ENCODE assay signal across 15 cellular contexts in the genomic region with DNA sequence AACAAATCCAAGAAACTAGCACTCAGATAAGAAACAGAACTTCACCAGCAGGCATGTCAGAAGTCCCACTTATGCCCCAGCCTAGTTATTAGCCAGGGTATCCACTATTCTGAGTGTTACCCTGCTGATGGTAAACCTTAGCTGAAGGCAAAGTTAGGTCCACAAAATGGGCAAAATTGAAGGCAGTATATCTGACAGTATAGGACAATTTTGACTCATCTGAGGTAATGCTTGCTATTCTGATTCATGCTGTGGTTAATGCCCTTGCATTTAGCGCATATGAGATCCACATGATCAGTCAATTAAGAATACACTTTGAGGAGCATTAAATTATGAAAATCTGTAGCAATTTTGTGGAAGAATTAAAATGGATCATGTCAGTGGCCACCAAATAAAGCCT. TPM values are rescaled to one million over a fixed set of nuclear protein-coding genes. Genes with fewer than 3 reads are reported as not detected.
DNase-seq lines count a peak whose midpoint lies in the region; ATAC-seq, FAIRE-seq and TF ChIP-seq lines count a peak whose summit lies in the region.
"Had no signal": no experiment of that assay in that cellular context is flagged by ENCODE, and none has a peak within 500 bp of the region (broad histone marks: within the 10 kb centered on the region; RNA-seq: fewer than 3 reads in every experiment).

No MANE protein-coding gene starts in this region.

- H3K4me1 Mint-ChIP-seq in activated naive CD8-positive, alpha-beta T cell treated with anti-CD3 and anti-CD28 coated beads, Interleukin-2, amount 10 ng/mL, durations not matched to agents 7 days and 5 days = peaks cover 24% of the 10 kb centered on the region
- peaks cover 5% of the 10 kb centered on the region for H3K4me1 Mint-ChIP-seq in activated naive CD8-positive, alpha-beta T cell treated with anti-CD3 and anti-CD28 coated beads for 36 hours
- H3K4me1 Mint-ChIP-seq in activated naive CD8-positive, alpha-beta T cell treated with anti-CD3 and anti-CD28 coated beads, Interleukin-2, amount 50 U/mL, for 24 hours = peaks cover 3% of the 10 kb centered on the region
- H3K4me1 Mint-ChIP-seq in activated T-cell treated with anti-CD3 and anti-CD28 coated beads, Interleukin-2, amount 50 U/mL, for 24 hours (ENCODE audit: low read depth) = peaks cover 6% of the 10 kb centered on the region

- POLR2A ChIA-PET in activated naive CD8-positive, alpha-beta T cell treated with anti-CD3 and anti-CD28 coated beads, Interleukin-2, amount 10 ng/mL, durations not matched to agents 7 days and 5 days (lab: Charles Lee) = interaction anchor here (1.9 to 2.3 kb wide), 2 partner anchors 38 to 45 kb away, joined by 4 to 13 read pairs; a partner anchor contains a TSS

- H3K4me3 ChIP-seq in right lobe of liver = no peak overlapping the region

- H3K27me3 ChIP-seq in right lobe of liver = no peaks in the 10 kb centered on the region

- WGBS in right lobe of liver (ENCODE audit: insufficient coverage, low coverage, low lambda C conversion rate, missing lambda C conversion rate) = 100% methylated on average over 1 of the region's 1 CpG

- peaks cover 57% of the 10 kb centered on the region for H3K36me3 Mint-ChIP-seq in activated naive CD8-positive, alpha-beta T cell treated with anti-CD3 and anti-CD28 coated beads, Interleukin-2, amount 10 ng/mL, durations not matched to agents 7 days and 5 days
- peaks cover 4% of the 10 kb centered on the region for H3K36me3 Mint-ChIP-seq in activated naive CD8-positive, alpha-beta T cell treated with anti-CD3 and anti-CD28 coated beads for 36 hours
- peaks cover 27% of the 10 kb centered on the region for H3K36me3 Mint-ChIP-seq in activated naive CD8-positive, alpha-beta T cell treated with anti-CD3 and anti-CD28 coated beads, Interleukin-2, amount 50 U/mL, for 24 hours (ENCODE audit: low read depth)
- peaks cover 37% of the 10 kb centered on the region for H3K36me3 Mint-ChIP-seq in activated T-cell treated with anti-CD3 and anti-CD28 coated beads, Interleukin-2, amount 50 U/mL, for 24 hours (ENCODE audit: low read depth)

- peak; percentile 41 for ATAC-seq in activated naive CD8-positive, alpha-beta T cell treated with anti-CD3 and anti-CD28 coated beads, Interleukin-2, amount 10 ng/mL, durations not matched to agents 7 days and 5 days (ENCODE audit: low read depth)
- ATAC-seq in activated naive CD8-positive, alpha-beta T cell treated with anti-CD3 and anti-CD28 coated beads, Interleukin-2, amount 50 U/mL, for 24 hours = peak; percentile 88
- no peak for ATAC-seq in right lobe of liver

- intact Hi-C loops in right lobe of liver (cut with DNase I) = no loop called here

- no peaks in the 10 kb centered on the region for H3K4me1 ChIP-seq in right lobe of liver

- DNase-seq in activated naive CD8-positive, alpha-beta T cell treated with anti-CD3 and anti-CD28 coated beads, Interleukin-2, amount 10 ng/mL, durations not matched to agents 7 days and 5 days = no peak
- DNase-seq in activated naive CD8-positive, alpha-beta T cell treated with anti-CD3 and anti-CD28 coated beads for 36 hours = no peak
- DNase-seq in H54 (ENCODE audit: insufficient read length, low spot score) = no peak
- DNase-seq in activated naive CD8-positive, alpha-beta T cell treated with anti-CD3 and anti-CD28 coated beads, Interleukin-2, amount 50 U/mL, for 24 hours = no peak
- DNase-seq in NCI-H2171 (lab: John Stamatoyannopoulos, UW) = no peak
- no peak for DNase-seq in activated T-cell treated with anti-CD3 and anti-CD28 coated beads, Interleukin-2, amount 50 U/mL, for 24 hours
- no peak for DNase-seq in right lobe of liver
- DNase-seq: EL, MM.1S, NCI-H1105 treated with DMSO at 0.1 percent for 48 hours, NCI-H187 treated with DMSO at 0.1 percent for 48 hours, NCI-H2171 treated with DMSO at 0.1 percent for 48 hours, NCI-H774 had no signal

- TF ChIP-seq CTCF in right lobe of liver (IDR thresholded peaks at IDR 0.05) = no peak

- peak; percentile 23 for FAIRE-seq in H54 (lab: Jason Lieb, UNC)
- FAIRE-seq: H1 had no signal

- TF ChIP-seq POLR2A in H54 (IDR thresholded peaks at IDR 0.05; ENCODE audit: low read depth, low read length) (no peak), right lobe of liver (IDR thresholded peaks at IDR 0.05) (no peak)

- H3K27ac Mint-ChIP-seq in activated naive CD8-positive, alpha-beta T cell treated with anti-CD3 and anti-CD28 coated beads, Interleukin-2, amount 10 ng/mL, durations not matched to agents 7 days and 5 days = no peak overlapping the region
- no peak overlapping the region for H3K27ac Mint-ChIP-seq in activated naive CD8-positive, alpha-beta T cell treated with anti-CD3 and anti-CD28 coated beads for 36 hours
- no peak overlapping the region for H3K27ac Mint-ChIP-seq in activated naive CD8-positive, alpha-beta T cell treated with anti-CD3 and anti-CD28 coated beads, Interleukin-2, amount 50 U/mL, for 24 hours
- no peak overlapping the region for H3K27ac Mint-ChIP-seq in activated T-cell treated with anti-CD3 and anti-CD28 coated beads, Interleukin-2, amount 50 U/mL, for 24 hours

- H3K27me3 Mint-ChIP-seq in activated naive CD8-positive, alpha-beta T cell treated with anti-CD3 and anti-CD28 coated beads, Interleukin-2, amount 10 ng/mL, durations not matched to agents 7 days and 5 days = no peaks in the 10 kb centered on the region
- H3K27me3 Mint-ChIP-seq in activated naive CD8-positive, alpha-beta T cell treated with anti-CD3 and anti-CD28 coated beads for 36 hours = no peaks in the 10 kb centered on the region
- no peaks in the 10 kb centered on the region for H3K27me3 Mint-ChIP-seq in activated naive CD8-positive, alpha-beta T cell treated with anti-CD3 and anti-CD28 coated beads, Interleukin-2, amount 50 U/mL, for 24 hours
- no peaks in the 10 kb centered on the region for H3K27me3 Mint-ChIP-seq in activated T-cell treated with anti-CD3 and anti-CD28 coated beads, Interleukin-2, amount 50 U/mL, for 24 hours

- no peak overlapping the region for H3K4me3 Mint-ChIP-seq in activated naive CD8-positive, alpha-beta T cell treated with anti-CD3 and anti-CD28 coated beads, Interleukin-2, amount 10 ng/mL, durations not matched to agents 7 days and 5 days
- H3K4me3 Mint-ChIP-seq in activated naive CD8-positive, alpha-beta T cell treated with anti-CD3 and anti-CD28 coated beads for 36 hours = no peak overlapping the region
- H3K4me3 Mint-ChIP-seq in activated naive CD8-positive, alpha-beta T cell treated with anti-CD3 and anti-CD28 coated beads, Interleukin-2, amount 50 U/mL, for 24 hours = no peak overlapping the region
- no peak overlapping the region for H3K4me3 Mint-ChIP-seq in activated T-cell treated with anti-CD3 and anti-CD28 coated beads, Interleukin-2, amount 50 U/mL, for 24 hours

- H3K9me3 ChIP-seq in right lobe of liver = no peaks in the 10 kb centered on the region

- no peaks in the 10 kb centered on the region for H3K9me3 Mint-ChIP-seq in activated naive CD8-positive, alpha-beta T cell treated with anti-CD3 and anti-CD28 coated beads, Interleukin-2, amount 10 ng/mL, durations not matched to agents 7 days and 5 days
- no peaks in the 10 kb centered on the region for H3K9me3 Mint-ChIP-seq in activated naive CD8-positive, alpha-beta T cell treated with anti-CD3 and anti-CD28 coated beads for 36 hours
- H3K9me3 Mint-ChIP-seq in activated naive CD8-positive, alpha-beta T cell treated with anti-CD3 and anti-CD28 coated beads, Interleukin-2, amount 50 U/mL, for 24 hours = no peaks in the 10 kb centered on the region
- H3K9me3 Mint-ChIP-seq in activated T-cell treated with anti-CD3 and anti-CD28 coated beads, Interleukin-2, amount 50 U/mL, for 24 hours = no peaks in the 10 kb centered on the region

- no peak overlapping the region for H3K27ac ChIP-seq in right lobe of liver
- H3K27ac ChIP-seq: KMS-11 had no signal

- H3K36me3 ChIP-seq in right lobe of liver = peaks cover 0 to 16% (median 2%) of the 10 kb centered on the region in 4 donors

RNA-seq across cellular contexts. Expression of a gene that starts 15.1 kb away (rescaled TPM):
- 100 to 1,000 TPM; 180 to 186 TPM for total RNA-seq in activated naive CD8-positive, alpha-beta T cell treated with anti-CD3 and anti-CD28 coated beads, Interleukin-2, amount 10 ng/mL, durations not matched to agents 7 days and 5 days
- total RNA-seq in activated naive CD8-positive, alpha-beta T cell treated with anti-CD3 and anti-CD28 coated beads for 36 hours = 10 to 100 TPM; 40.8 to 45.2 TPM
- 10 to 100 TPM in 2 of 6 experiments, 1 to 10 TPM in 4; 5.6 to 12.0 (median 9.8) TPM for total RNA-seq in right lobe of liver
- total RNA-seq: H1 had no signal

RNA-seq across cellular contexts. Expression of a gene that starts 44.5 kb away (rescaled TPM):
- total RNA-seq in activated naive CD8-positive, alpha-beta T cell treated with anti-CD3 and anti-CD28 coated beads, Interleukin-2, amount 10 ng/mL, durations not matched to agents 7 days and 5 days = 100 to 1,000 TPM; 278 to 290 TPM
- total RNA-seq in activated naive CD8-positive, alpha-beta T cell treated with anti-CD3 and anti-CD28 coated beads for 36 hours = 10 to 100 TPM; 38.5 to 38.6 TPM
- 1 to 10 TPM in 5 of 6 experiments, under 1 TPM in 1; 0.49 to 3.1 (median 1.7) TPM for total RNA-seq in right lobe of liver
- total RNA-seq: H1 had no signal

Comparison
In these comparisons a context has a peak if more than half of its experiments do, and no peak if none do; other contexts are left out.
1. ATAC-seq: peak in activated naive CD8-positive, alpha-beta T cell treated with anti-CD3 and anti-CD28 coated beads, Interleukin-2, amount 10 ng/mL, durations not matched to agents 7 days and 5 days (single experiment) and activated naive CD8-positive, alpha-beta T cell treated with anti-CD3 and anti-CD28 coated beads, Interleukin-2, amount 50 U/mL, for 24 hours (single experiment); none in right lobe of liver (0 of 4).
2. RNA of a gene that starts 44.5 kb away (total RNA-seq): 278 to 290 TPM in activated naive CD8-positive, alpha-beta T cell treated with anti-CD3 and anti-CD28 coated beads, Interleukin-2, amount 10 ng/mL, durations not matched to agents 7 days and 5 days and 38.5 to 38.6 TPM in activated naive CD8-positive, alpha-beta T cell treated with anti-CD3 and anti-CD28 coated beads for 36 hours; 0.49 to 3.1 TPM in right lobe of liver; every median in the first group is over 4 times any median in the second.